In genomic region chr16:14309906-14310305, GRCh38 we compare ENCODE assay signal across 8 cellular contexts.
DNase-seq lines count a peak whose midpoint lies in the region; ATAC-seq and TF ChIP-seq lines count a peak whose summit lies in the region.

No MANE protein-coding gene starts in this region.

- no peaks in the 10 kb centered on the region for H3K36me3 ChIP-seq in PC-3 (ENCODE audit: low read depth, low read length)

- no peaks in the 10 kb centered on the region for H3K9me2 ChIP-seq in PC-3 (replicated peaks; ENCODE audit: low read length)

- H3K79me2 ChIP-seq in PC-3 (ENCODE audit: low read length), result peaks cover 91% of the 10 kb centered on the region

- H3K9me3 ChIP-seq in PC-3 (ENCODE audit: low read length), result no peaks in the 10 kb centered on the region

- DNase-seq in GM04503 (ENCODE audit: low read depth) (peak; percentile 45), PC-3 (peak; percentile 68), dedifferentiated amniotic fluid mesenchymal stem cell (ENCODE audit: extremely low spot score) (peak; percentile 65), renal cortical epithelial cell (ENCODE audit: low read depth) (peak; percentile 38), globus pallidus (ENCODE audit: low spot score) (no peak)

- H3K4me3 ChIP-seq in PC-3 (ENCODE audit: low read length), result peak overlapping the region; percentile 39; the same call in 1 of the 2 replicates

- H4K20me1 ChIP-seq in PC-3 (ENCODE audit: low read length), result no peaks in the 10 kb centered on the region

- POLR2A ChIA-PET in PC-3 (lab: Charles Lee; ENCODE audit: unreplicated experiment), result interaction anchor here (0.5 kb wide), 1 partner anchor 53 kb away, joined by 7 read pairs; no protein-coding TSS in a partner anchor

- ATAC-seq in PC-3, result peak; percentile 77
- ATAC-seq in HG03571 (IDR thresholded peaks at IDR 0.05; ENCODE audit: unreplicated experiment), result no peak
- no peak for ATAC-seq in HG02798 (IDR thresholded peaks at IDR 0.05; ENCODE audit: poor library complexity, unreplicated experiment)
- no peak for ATAC-seq in GM19035 (IDR thresholded peaks at IDR 0.05; ENCODE audit: unreplicated experiment)

- peak overlapping the region; percentile 87 for H3K27ac ChIP-seq in PC-3 (ENCODE audit: low read length)

- no TSS peak for BruUV-seq in PC-3 (replicated peaks; lab: Mats Ljungman, UMichigan)

- CTCF ChIA-PET in PC-3 (lab: Charles Lee), result no interaction called here

- intact Hi-C loops in PC-3 (cut with micrococcal nuclease), result loop anchor here (10.0 kb wide), 1 partner anchor 75 kb away; no protein-coding TSS in a partner anchor

- H3K27me3 ChIP-seq in PC-3 (ENCODE audit: low read length), result no peaks in the 10 kb centered on the region

- no peak overlapping the region; the same call in 1 of the 2 replicates for H3K9ac ChIP-seq in PC-3 (ENCODE audit: low read length)

- peaks cover 58% of the 10 kb centered on the region for H3K4me1 ChIP-seq in PC-3 (ENCODE audit: insufficient read depth, low read length)

- H3F3A ChIP-seq in PC-3 (ENCODE audit: low read length, unreplicated experiment), result no peaks in the 10 kb centered on the region

- peak overlapping the region; percentile 58 for H3K4me2 ChIP-seq in PC-3 (ENCODE audit: low read length)

- no peak for TF ChIP-seq CTCF in PC-3 (conservative IDR thresholded peaks at IDR 0.05; ENCODE audit: low read depth, low read length)

- no peak overlapping the region for H2AFZ ChIP-seq in PC-3 (ENCODE audit: low read length)
